ENCODE assay signal across 20 cellular contexts in genomic region chr14:105739331-105740102, GRCh38.
A peak's percentile ranks its signal among the peaks of the same experiment; 100 is the strongest.
DNase-seq lines count a peak whose midpoint lies in the region; ATAC-seq, FAIRE-seq and TF ChIP-seq lines count a peak whose summit lies in the region.
"Had no signal": no experiment of that assay in that cellular context is flagged by ENCODE, and none has a peak within 500 bp of the region (broad histone marks: within the 10 kb centered on the region; RNA-seq: fewer than 3 reads in every experiment).

No MANE protein-coding gene starts in this region.

- CTCF ChIA-PET in activated CD8-positive, alpha-beta memory T cell treated with anti-CD3 and anti-CD28 coated beads, Interleukin-2, amount 10 ng/mL, durations not matched to agents 7 days and 5 days (lab: Charles Lee): no interaction called here

- H3K36me3 Mint-ChIP-seq in activated CD8-positive, alpha-beta memory T cell treated with anti-CD3 and anti-CD28 coated beads, Interleukin-2, amount 10 ng/mL, durations not matched to agents 7 days and 5 days: no peaks in the 10 kb centered on the region
- peaks cover 52% of the 10 kb centered on the region for H3K36me3 Mint-ChIP-seq in stimulated activated memory B cell treated with anti-CD40 and anti-IgM and Interleukin-4, amounts not matched to agents 10 μg/mL and 1 μg/mL and 100 μg/mL, for 72 hours
- no peaks in the 10 kb centered on the region for H3K36me3 Mint-ChIP-seq in HFFc6 (ENCODE audit: low read depth)
- H3K36me3 Mint-ChIP-seq: CD4-positive, alpha-beta memory T cell had no signal

- H3K9me3 Mint-ChIP-seq in activated CD8-positive, alpha-beta memory T cell treated with anti-CD3 and anti-CD28 coated beads, Interleukin-2, amount 10 ng/mL, durations not matched to agents 7 days and 5 days (ENCODE audit: low read depth): no peaks in the 10 kb centered on the region
- no peaks in the 10 kb centered on the region for H3K9me3 Mint-ChIP-seq in stimulated activated memory B cell treated with anti-CD40 and anti-IgM and Interleukin-4, amounts not matched to agents 10 μg/mL and 1 μg/mL and 100 μg/mL, for 72 hours
- H3K9me3 Mint-ChIP-seq in HFFc6: peaks cover 10% of the 10 kb centered on the region
- H3K9me3 Mint-ChIP-seq: CD4-positive, alpha-beta memory T cell had no signal

- H3K27me3 Mint-ChIP-seq in activated CD8-positive, alpha-beta memory T cell treated with anti-CD3 and anti-CD28 coated beads, Interleukin-2, amount 10 ng/mL, durations not matched to agents 7 days and 5 days: no peaks in the 10 kb centered on the region
- H3K27me3 Mint-ChIP-seq in stimulated activated memory B cell treated with anti-CD40 and anti-IgM and Interleukin-4, amounts not matched to agents 10 μg/mL and 1 μg/mL and 100 μg/mL, for 72 hours: no peaks in the 10 kb centered on the region
- no peaks in the 10 kb centered on the region for H3K27me3 Mint-ChIP-seq in HFFc6 (ENCODE audit: insufficient read depth)
- H3K27me3 Mint-ChIP-seq: CD4-positive, alpha-beta memory T cell had no signal

- no peak overlapping the region for H3K27ac Mint-ChIP-seq in activated CD8-positive, alpha-beta memory T cell treated with anti-CD3 and anti-CD28 coated beads, Interleukin-2, amount 10 ng/mL, durations not matched to agents 7 days and 5 days
- peak overlapping the region; percentile 77 for H3K27ac Mint-ChIP-seq in stimulated activated memory B cell treated with anti-CD40 and anti-IgM and Interleukin-4, amounts not matched to agents 10 μg/mL and 1 μg/mL and 100 μg/mL, for 72 hours
- no peak overlapping the region for H3K27ac Mint-ChIP-seq in HFFc6
- H3K27ac Mint-ChIP-seq: CD4-positive, alpha-beta memory T cell had no signal

- H3K4me3 ChIP-seq in kidney (ENCODE audit: low read length in 2 of 2): no peak overlapping the region
- H3K4me3 ChIP-seq: Peyer's patch had no signal

- no peaks in the 10 kb centered on the region for H3K36me3 ChIP-seq in kidney (ENCODE audit: control insufficient read depth in 1 of 2, insufficient read depth in 2 of 2, low read length in 2 of 2)
- H3K36me3 ChIP-seq: Peyer's patch had no signal

- no peaks in the 10 kb centered on the region for H3K9me3 ChIP-seq in kidney (ENCODE audit: control insufficient read depth in 1 of 2, low read length in 2 of 2)
- H3K9me3 ChIP-seq: Peyer's patch had no signal

- H3K27ac ChIP-seq in kidney (ENCODE audit: low read depth in 2 of 2, low read length in 2 of 2): no peak overlapping the region
- H3K27ac ChIP-seq: Peyer's patch had no signal

- TF ChIP-seq CTCF in kidney (IDR thresholded peaks at IDR 0.05; ENCODE audit: borderline replicate concordance, extremely low read depth, insufficient read depth) (no peak), HFFc6 (IDR thresholded peaks at IDR 0.05) (no peak)

- peak; percentile 48 for TF ChIP-seq POLR2A in GM19099 (IDR thresholded peaks at IDR 0.05; ENCODE audit: extremely low read depth, insufficient read length, low read depth)

- H3K4me1 ChIP-seq in kidney (ENCODE audit: control insufficient read depth in 1 of 2, insufficient read depth in 1 of 2, low read depth in 1 of 2, low read length in 2 of 2): no peaks in the 10 kb centered on the region
- H3K4me1 ChIP-seq: Peyer's patch had no signal

- no peaks in the 10 kb centered on the region for H3K4me1 Mint-ChIP-seq in activated CD8-positive, alpha-beta memory T cell treated with anti-CD3 and anti-CD28 coated beads, Interleukin-2, amount 10 ng/mL, durations not matched to agents 7 days and 5 days
- peaks cover 44% of the 10 kb centered on the region for H3K4me1 Mint-ChIP-seq in stimulated activated memory B cell treated with anti-CD40 and anti-IgM and Interleukin-4, amounts not matched to agents 10 μg/mL and 1 μg/mL and 100 μg/mL, for 72 hours
- H3K4me1 Mint-ChIP-seq in HFFc6 (ENCODE audit: low read depth): no peaks in the 10 kb centered on the region
- H3K4me1 Mint-ChIP-seq: CD4-positive, alpha-beta memory T cell had no signal

- intact Hi-C loops in kidney (cut with DNase I): no loop called here

- peak; percentile 38 for DNase-seq in activated CD8-positive, alpha-beta memory T cell treated with anti-CD3 and anti-CD28 coated beads, Interleukin-2, amount 50 U/mL, for 48 hours
- DNase-seq in activated CD8-positive, alpha-beta memory T cell treated with anti-CD3 and anti-CD28 coated beads, Interleukin-2, amount 10 ng/mL, durations not matched to agents 7 days and 5 days: no peak
- peak; percentile 36 for DNase-seq in kidney
- DNase-seq in anterior cingulate cortex (lab: John Stamatoyannopoulos, UW): no peak
- DNase-seq in HFFc6: no peak
- DNase-seq in ecto neural progenitor cell (ENCODE audit: low spot score): no peak
- DNase-seq: 8988T; Calu3; CD4-positive, alpha-beta memory T cell; H7; NCI-H1417; NCI-H187 treated with DMSO at 0.1 percent for 48 hours; NCI-H2171; NCI-H446 treated with DMSO at 0.1 percent for 48 hours; NCI-H748 treated with DMSO at 0.1 percent for 48 hours; Peyer's patch; SHP77 had no signal

- ATAC-seq in activated CD8-positive, alpha-beta memory T cell treated with anti-CD3 and anti-CD28 coated beads, Interleukin-2, amount 10 ng/mL, durations not matched to agents 7 days and 5 days: no peak
- peak; percentile 39 for ATAC-seq in stimulated activated memory B cell treated with anti-CD40 and anti-IgM and Interleukin-4, amounts not matched to agents 10 μg/mL and 1 μg/mL and 100 μg/mL, for 72 hours

- no peak for FAIRE-seq in kidney (lab: Jason Lieb, UNC)
- FAIRE-seq: GM12891 had no signal

- no peak overlapping the region for H3K4me3 Mint-ChIP-seq in activated CD8-positive, alpha-beta memory T cell treated with anti-CD3 and anti-CD28 coated beads, Interleukin-2, amount 10 ng/mL, durations not matched to agents 7 days and 5 days
- peak overlapping the region; percentile 64 for H3K4me3 Mint-ChIP-seq in stimulated activated memory B cell treated with anti-CD40 and anti-IgM and Interleukin-4, amounts not matched to agents 10 μg/mL and 1 μg/mL and 100 μg/mL, for 72 hours
- no peak overlapping the region for H3K4me3 Mint-ChIP-seq in HFFc6
- H3K4me3 Mint-ChIP-seq: CD4-positive, alpha-beta memory T cell had no signal

- H3K9ac ChIP-seq in kidney (ENCODE audit: low read length in 2 of 2): no peak overlapping the region

Comparison
In these comparisons a context has a peak if more than half of its experiments do, and no peak if none do; other contexts are left out.
1. DNase-seq: peak in activated CD8-positive, alpha-beta memory T cell treated with anti-CD3 and anti-CD28 coated beads, Interleukin-2, amount 50 U/mL, for 48 hours (single experiment) and kidney (single experiment); none in activated CD8-positive, alpha-beta memory T cell treated with anti-CD3 and anti-CD28 coated beads, Interleukin-2, amount 10 ng/mL, durations not matched to agents 7 days and 5 days (single experiment), anterior cingulate cortex (0 of 58), HFFc6 (single experiment) and ecto neural progenitor cell (single experiment).